ENCODE assay signal across 1 cellular context in genomic region chr1:192587386-192588276, GRCh38.
TF ChIP-seq lines count a peak whose summit lies in the region.

No MANE protein-coding gene starts in this region.

TF ChIP-seq in endothelial cell of umbilical vein, 7 proteins besides CTCF, POLR2A, EP300 and RAD21:
- TF ChIP-seq MYC (IDR thresholded peaks at IDR 0.05; ENCODE audit: low read depth, low read length) = no peak
